1 cellular context compared by ENCODE assay signal in genomic region chr2:176574415-176575236, GRCh38.
TF ChIP-seq lines count a peak whose summit lies in the region.

No MANE protein-coding gene starts in this region.

TF ChIP-seq in SK-N-SH, 30 proteins besides CTCF, POLR2A, EP300 and RAD21 (continued from another document):
- TF ChIP-seq RCOR1 (IDR thresholded peaks at IDR 0.05; ENCODE audit: low read length) (peak; percentile 98), NFIC (IDR thresholded peaks at IDR 0.05; ENCODE audit: borderline replicate concordance) (peak; percentile 47; the same call in 1 of the 2 replicates), SMC3 (IDR thresholded peaks at IDR 0.05; ENCODE audit: low read depth, low read length) (peak; percentile 15; the same call in 1 of the 2 replicates), TEAD4 (IDR thresholded peaks at IDR 0.05; ENCODE audit: borderline replicate concordance, insufficient read depth) (peak; percentile 77)
